In the genomic region with DNA sequence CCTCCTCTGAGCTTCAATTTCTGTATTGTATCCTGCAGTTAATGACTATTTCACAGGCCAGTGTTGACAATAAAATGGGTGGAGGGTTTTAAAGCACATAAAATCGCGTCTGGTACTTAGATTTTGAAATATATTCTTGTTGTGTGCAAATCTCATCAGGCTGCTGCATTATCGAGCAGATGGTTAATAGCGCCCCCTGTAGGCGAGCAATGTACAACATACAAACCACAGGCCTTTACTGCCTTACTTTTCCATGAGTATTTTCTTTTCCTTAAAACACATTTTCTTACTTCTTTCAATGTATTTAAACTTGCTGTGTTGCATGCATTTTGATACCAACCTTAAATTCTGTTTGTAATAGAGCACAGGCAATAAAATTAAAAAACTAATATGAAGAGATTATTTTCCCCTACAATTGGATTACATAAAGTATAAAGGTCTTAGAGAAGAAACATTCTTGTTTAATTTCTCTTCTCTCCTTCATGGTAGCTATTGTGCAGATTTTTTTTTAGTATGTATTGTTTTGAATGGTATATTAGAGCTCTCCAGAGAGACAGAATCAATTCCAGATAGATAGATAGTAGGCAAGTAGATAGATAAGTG, we compare ENCODE assay signal across 8 cellular contexts.
DNase-seq lines count a peak whose midpoint lies in the region; ATAC-seq, FAIRE-seq and TF ChIP-seq lines count a peak whose summit lies in the region.

No MANE protein-coding gene starts in this region.

- H3K4me1 ChIP-seq in lung (ENCODE audit: control insufficient read depth in 2 of 2, insufficient read depth in 2 of 2, low read length in 2 of 2) (no peaks in the 10 kb centered on the region), Peyer's patch (no peaks in the 10 kb centered on the region)

- TF ChIP-seq CTCF in bronchial epithelial cell (IDR thresholded peaks at IDR 0.05; ENCODE audit: insufficient read depth, low read length, severe bottlenecking) = peak; percentile 66
- TF ChIP-seq CTCF in lung (IDR thresholded peaks at IDR 0.05; ENCODE audit: control extremely low read depth, extremely low read depth) = no peak
- peak in 3 of 6 experiments; percentile 3 to 23 (median 13) for TF ChIP-seq CTCF in Peyer's patch (IDR thresholded peaks at IDR 0.05)

- CTCF ChIA-PET in HEK293T (lab: Yijun Ruan, JAX) = no interaction called here

- H3K9me3 ChIP-seq in lung (ENCODE audit: control insufficient read depth in 2 of 2, insufficient read depth in 1 of 2, low read length in 1 of 2) = no peaks in the 10 kb centered on the region
- H3K9me3 ChIP-seq in Peyer's patch = no peaks in the 10 kb centered on the region

- H3K27ac ChIP-seq in lung (ENCODE audit: low read depth in 1 of 2, low read length in 1 of 2) = no peak overlapping the region
- H3K27ac ChIP-seq in Peyer's patch = no peak overlapping the region

- POLR2A ChIA-PET in HEK293T (lab: Yijun Ruan, JAX) = no interaction called here

- TF ChIP-seq POLR2A in Peyer's patch (IDR thresholded peaks at IDR 0.05) = no peak

- no peaks in the 10 kb centered on the region for H3K36me3 ChIP-seq in bronchial epithelial cell (ENCODE audit: control insufficient read depth, insufficient read depth, low read length)
- H3K36me3 ChIP-seq in lung (ENCODE audit: control insufficient read depth in 2 of 2, insufficient read depth in 2 of 2, low read length in 2 of 2) = no peaks in the 10 kb centered on the region
- no peaks in the 10 kb centered on the region for H3K36me3 ChIP-seq in Peyer's patch

- H3K27me3 ChIP-seq in bronchial epithelial cell (ENCODE audit: control insufficient read depth, insufficient read depth, low read length) (no peaks in the 10 kb centered on the region), lung (ENCODE audit: control insufficient read depth, insufficient read depth) (no peaks in the 10 kb centered on the region), Peyer's patch (no peaks in the 10 kb centered on the region)

- WGBS in lung, 2 donors = 7 to 8% methylated on average over 5 of the region's 5 CpGs

- DNase-seq in SIG-M5 treated with dmso at 0.1 percent for 504 hours (lab: John Stamatoyannopoulos, UW; ENCODE audit: unreplicated experiment) (peak; percentile 49), SIG-M5 (lab: John Stamatoyannopoulos, UW) (no peak), HEK293T (ENCODE audit: extremely low spot score) (peak; percentile 50), NCI-H526 (lab: John Stamatoyannopoulos, UW) (peak; percentile 10 to 61), bronchial epithelial cell (ENCODE audit: low read depth) (peak; percentile 50), lung (ENCODE audit: low spot score) (peak; percentile 30), Peyer's patch (no peak), NCI-H1105 treated with DMSO at 0.1 percent for 48 hours (lab: John Stamatoyannopoulos, UW) (no peak)

- no peak for ATAC-seq in lung (ENCODE audit: insufficient read depth, low FRiP score)

- FAIRE-seq in bronchial epithelial cell (lab: Jason Lieb, UNC) = no peak

- H3K4me3 ChIP-seq in bronchial epithelial cell (ENCODE audit: low read depth, low read length) (no peak overlapping the region), lung (no peak overlapping the region), Peyer's patch (no peak overlapping the region)

TF ChIP-seq in HEK293T, 16 proteins besides CTCF, POLR2A, EP300 and RAD21:
- TF ChIP-seq NFRKB (IDR thresholded peaks at IDR 0.05) (no peak), ZNF384 (IDR thresholded peaks at IDR 0.05) (no peak), BHLHE40 (IDR thresholded peaks at IDR 0.05; ENCODE audit: borderline replicate concordance) (no peak), FOXM1 (IDR thresholded peaks at IDR 0.05; ENCODE audit: borderline replicate concordance) (no peak), HDGF (IDR thresholded peaks at IDR 0.05; ENCODE audit: borderline replicate concordance) (no peak), L3MBTL2 (conservative IDR thresholded peaks at IDR 0.05) (no peak), ARNT (IDR thresholded peaks at IDR 0.05) (no peak), FOXK2 (IDR thresholded peaks at IDR 0.05) (no peak)
- TF ChIP-seq, protein P1, sequence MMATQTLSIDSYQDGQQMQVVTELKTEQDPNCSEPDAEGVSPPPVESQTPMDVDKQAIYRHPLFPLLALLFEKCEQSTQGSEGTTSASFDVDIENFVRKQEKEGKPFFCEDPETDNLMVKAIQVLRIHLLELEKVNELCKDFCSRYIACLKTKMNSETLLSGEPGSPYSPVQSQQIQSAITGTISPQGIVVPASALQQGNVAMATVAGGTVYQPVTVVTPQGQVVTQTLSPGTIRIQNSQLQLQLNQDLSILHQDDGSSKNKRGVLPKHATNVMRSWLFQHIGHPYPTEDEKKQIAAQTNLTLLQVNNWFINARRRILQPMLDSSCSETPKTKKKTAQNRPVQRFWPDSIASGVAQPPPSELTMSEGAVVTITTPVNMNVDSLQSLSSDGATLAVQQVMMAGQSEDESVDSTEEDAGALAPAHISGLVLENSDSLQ (IDR thresholded peaks at IDR 0.05) = no peak

Comparison
In these comparisons a context has a peak if more than half of its experiments do, and no peak if none do; other contexts are left out.
1. DNase-seq: peak in SIG-M5 treated with dmso at 0.1 percent for 504 hours (single experiment), HEK293T (single experiment), NCI-H526 (2 of 2), bronchial epithelial cell (single experiment) and lung (single experiment); none in SIG-M5 (single experiment), Peyer's patch (0 of 3) and NCI-H1105 treated with DMSO at 0.1 percent for 48 hours (single experiment).